9 cellular contexts compared by ENCODE assay signal in genomic region chr11:2884424-2884815, GRCh38. TPM values are rescaled to one million over a fixed set of nuclear protein-coding genes. Genes with fewer than 3 reads are reported as not detected.
DNase-seq lines count a peak whose midpoint lies in the region; ATAC-seq and TF ChIP-seq lines count a peak whose summit lies in the region.
"Had no signal": no experiment of that assay in that cellular context is flagged by ENCODE, and none has a peak within 500 bp of the region (broad histone marks: within the 10 kb centered on the region; RNA-seq: fewer than 3 reads in every experiment).

No MANE protein-coding gene starts in this region.

- H3K9me3 ChIP-seq in HUES48 (ENCODE audit: control insufficient read depth, insufficient read depth, low read length) (no peaks in the 10 kb centered on the region), subcutaneous abdominal adipose tissue (ENCODE audit: control insufficient read depth in 5 of 5, low read length in 5 of 5) (peaks cover 0 to under 1% (median 0%) of the 10 kb centered on the region in 5 donors)

- intact Hi-C loops in MCF 10A (cut with micrococcal nuclease), result loop anchor here (2.0 kb wide), 1 partner anchor 106 kb away; no protein-coding TSS in a partner anchor

- POLR2A ChIA-PET in MCF 10A (lab: Yijun Ruan, JAX), result interaction anchor here (1.3 to 2.4 kb wide), 2 partner anchors 105 to 351 kb away, joined by 6 to 9 read pairs; no protein-coding TSS in a partner anchor
- POLR2A ChIA-PET in activated CD4-positive, alpha-beta memory T cell treated with anti-CD3 and anti-CD28 coated beads, Interleukin-2, amount 10 ng/mL, durations not matched to agents 7 days and 5 days (lab: Charles Lee), result interaction anchor here (1.2 to 2.2 kb wide), 3 partner anchors 18 to 352 kb away, joined by 3 to 8 read pairs (median 6); partner anchors contain the start of gene PHLDA2

- H3K4me1 Mint-ChIP-seq in MCF 10A (ENCODE audit: insufficient read depth, unreplicated experiment), result no peaks in the 10 kb centered on the region
- H3K4me1 Mint-ChIP-seq in activated CD4-positive, alpha-beta memory T cell treated with anti-CD3 and anti-CD28 coated beads, Interleukin-2, amount 10 ng/mL, durations not matched to agents 7 days and 5 days, result peaks cover 11% of the 10 kb centered on the region

- H3K9me3 Mint-ChIP-seq in MCF 10A (ENCODE audit: unreplicated experiment), result no peaks in the 10 kb centered on the region
- H3K9me3 Mint-ChIP-seq in activated CD4-positive, alpha-beta memory T cell treated with anti-CD3 and anti-CD28 coated beads, Interleukin-2, amount 10 ng/mL, durations not matched to agents 7 days and 5 days, result no peaks in the 10 kb centered on the region
- H3K9me3 Mint-ChIP-seq: immature natural killer cell had no signal

- no peaks in the 10 kb centered on the region for H3K27me3 Mint-ChIP-seq in MCF 10A (ENCODE audit: insufficient read depth, unreplicated experiment)
- H3K27me3 Mint-ChIP-seq in activated CD4-positive, alpha-beta memory T cell treated with anti-CD3 and anti-CD28 coated beads, Interleukin-2, amount 10 ng/mL, durations not matched to agents 7 days and 5 days, result peaks cover 41% of the 10 kb centered on the region

- H3K4me1 ChIP-seq in HUES48 (ENCODE audit: control insufficient read depth, insufficient read depth, low read length), result peaks cover 32% of the 10 kb centered on the region
- H3K4me1 ChIP-seq in subcutaneous abdominal adipose tissue (ENCODE audit: control insufficient read depth in 5 of 5, insufficient read depth in 5 of 5, low read length in 5 of 5), result peaks cover 0 to 54% (median 51%) of the 10 kb centered on the region in 5 donors

- in situ Hi-C loops in KBM-7 (cut with MboI; ENCODE audit: low pct_unique_long_range_greater_than_20kb, low sequenced_read_pairs), result no loop called here

- DNase-seq in MCF 10A (ENCODE audit: unreplicated experiment), result no peak
- DNase-seq in iris pigment epithelial cell (ENCODE audit: low read depth), result peak; percentile 23
- DNase-seq in activated CD4-positive, alpha-beta memory T cell treated with anti-CD3 and anti-CD28 coated beads, Interleukin-2, amount 10 ng/mL, durations not matched to agents 7 days and 5 days, result no peak
- DNase-seq in NCI-H187 (lab: John Stamatoyannopoulos, UW), result no peak
- DNase-seq in KBM-7, result no peak

- no TSS peak for BruUV-seq in MCF 10A (replicated peaks; lab: Mats Ljungman, UMichigan)

- H3K27ac ChIP-seq in HUES48 (ENCODE audit: low read depth, low read length) (peak overlapping the region; percentile 28), subcutaneous abdominal adipose tissue (ENCODE audit: low read depth, low read length) (no peak overlapping the region)

- peak overlapping the region; percentile 83 for H3K4me3 Mint-ChIP-seq in MCF 10A (ENCODE audit: unreplicated experiment)
- no peak overlapping the region for H3K4me3 Mint-ChIP-seq in activated CD4-positive, alpha-beta memory T cell treated with anti-CD3 and anti-CD28 coated beads, Interleukin-2, amount 10 ng/mL, durations not matched to agents 7 days and 5 days

- ATAC-seq in HG02885 (IDR thresholded peaks at IDR 0.05; ENCODE audit: poor library complexity, unreplicated experiment), result no peak

- H3K36me3 Mint-ChIP-seq in MCF 10A (ENCODE audit: insufficient read depth, unreplicated experiment), result peaks cover 7% of the 10 kb centered on the region
- no peaks in the 10 kb centered on the region for H3K36me3 Mint-ChIP-seq in activated CD4-positive, alpha-beta memory T cell treated with anti-CD3 and anti-CD28 coated beads, Interleukin-2, amount 10 ng/mL, durations not matched to agents 7 days and 5 days (ENCODE audit: low read depth)
- H3K36me3 Mint-ChIP-seq: immature natural killer cell had no signal

- H3K27ac Mint-ChIP-seq in MCF 10A (ENCODE audit: low read depth, unreplicated experiment), result no peak overlapping the region
- H3K27ac Mint-ChIP-seq in activated CD4-positive, alpha-beta memory T cell treated with anti-CD3 and anti-CD28 coated beads, Interleukin-2, amount 10 ng/mL, durations not matched to agents 7 days and 5 days, result no peak overlapping the region

- H3K27me3 ChIP-seq in HUES48 (ENCODE audit: control insufficient read depth, insufficient read depth, low read length) (peaks cover 81% of the 10 kb centered on the region), subcutaneous abdominal adipose tissue (ENCODE audit: control insufficient read depth in 5 of 5, insufficient read depth in 4 of 5, low read length in 5 of 5) (no peaks in the 10 kb centered on the region)

- H3K4me3 ChIP-seq in HUES48 (ENCODE audit: low read depth, low read length) (peak overlapping the region; percentile 61; the same call in 1 of the 2 replicates), subcutaneous abdominal adipose tissue (ENCODE audit: low read depth in 1 of 5, low read length in 5 of 5) (peak overlapping the region in 4 of 5 donors; percentile 68 to 83 (median 74))

- H3K9ac ChIP-seq in HUES48 (ENCODE audit: low read depth, low read length) (no peak overlapping the region), subcutaneous abdominal adipose tissue (ENCODE audit: low read length in 5 of 5) (peak overlapping the region in 1 of 5 donors; percentile 68)

- H3K36me3 ChIP-seq in HUES48 (ENCODE audit: control insufficient read depth, insufficient read depth, low read length) (no peaks in the 10 kb centered on the region), subcutaneous abdominal adipose tissue (ENCODE audit: control insufficient read depth in 5 of 5, insufficient read depth in 5 of 5, low read length in 5 of 5) (peaks cover 0 to 6% (median 0%) of the 10 kb centered on the region in 5 donors)

- CTCF ChIA-PET in MCF 10A (lab: Yijun Ruan, JAX), result interaction anchor here (0.6 to 13.1 kb wide), 3 partner anchors 59 to 698 kb away, joined by 3 to 443 read pairs (median 4); no protein-coding TSS in a partner anchor
- CTCF ChIA-PET in activated CD4-positive, alpha-beta memory T cell treated with anti-CD3 and anti-CD28 coated beads, Interleukin-2, amount 10 ng/mL, durations not matched to agents 7 days and 5 days (lab: Charles Lee), result interaction anchor here (0.6 to 10.9 kb wide), 2 partner anchors 24 to 351 kb away, joined by 3 to 216 read pairs; no protein-coding TSS in a partner anchor

- TF ChIP-seq CTCF in MCF 10A (IDR thresholded peaks at IDR 0.05; ENCODE audit: unreplicated experiment), result no peak

RNA-seq across cellular contexts. Expression of gene CDKN1C, which starts 1.2 kb away (rescaled TPM):
- total RNA-seq in MCF 10A (2022), result 5.7 and 6.9 TPM in 2 replicates
- under 1 TPM; 0.55 to 0.60 TPM for total RNA-seq in activated CD4-positive, alpha-beta memory T cell treated with anti-CD3 and anti-CD28 coated beads, Interleukin-2, amount 10 ng/mL, durations not matched to agents 7 days and 5 days

RNA-seq across cellular contexts. Expression of gene PHLDA2, which starts 44.8 kb away (rescaled TPM):
- total RNA-seq in MCF 10A (2022), result 118 and 135 TPM in 2 replicates
- 1 to 10 TPM; 3.7 to 5.0 TPM for total RNA-seq in activated CD4-positive, alpha-beta memory T cell treated with anti-CD3 and anti-CD28 coated beads, Interleukin-2, amount 10 ng/mL, durations not matched to agents 7 days and 5 days

Comparison
In these comparisons a context has a peak if more than half of its experiments do, and no peak if none do; other contexts are left out.
1. RNA of gene PHLDA2, which starts 44.8 kb away (total RNA-seq): 118 to 135 TPM in MCF 10A; 3.7 to 5.0 TPM in activated CD4-positive, alpha-beta memory T cell treated with anti-CD3 and anti-CD28 coated beads, Interleukin-2, amount 10 ng/mL, durations not matched to agents 7 days and 5 days; every median in the first group is over 10 times any median in the second.